ENCODE assay signal across 28 cellular contexts in genomic region chr9:133794006-133794760, GRCh38. TPM values are rescaled to one million over a fixed set of nuclear protein-coding genes. Genes with fewer than 3 reads are reported as not detected.
"Had no signal": no experiment of that assay in that cellular context is flagged by ENCODE, and none has a peak within 500 bp of the region (broad histone marks: within the 10 kb centered on the region; RNA-seq: fewer than 3 reads in every experiment).

No MANE protein-coding gene starts in this region.

- H2AFZ ChIP-seq: hepatocyte, neural progenitor cell had no signal

- H3K9me3 ChIP-seq: body of pancreas, tibial artery had no signal

- H3K79me2 ChIP-seq: hepatocyte had no signal

- H3K27me3 ChIP-seq: body of pancreas, foreskin keratinocyte, hepatocyte, neural progenitor cell, tibial artery had no signal

- H3K4me1 Mint-ChIP-seq: activated CD4-positive, alpha-beta memory T cell treated with anti-CD3 and anti-CD28 coated beads, Interleukin-2, amount 10 ng/mL, durations not matched to agents 7 days and 5 days had no signal

- H3K36me3 ChIP-seq: neural progenitor cell had no signal

- H3K27ac Mint-ChIP-seq: activated CD4-positive, alpha-beta memory T cell treated with anti-CD3 and anti-CD28 coated beads, Interleukin-2, amount 10 ng/mL, durations not matched to agents 7 days and 5 days; activated CD4-positive, alpha-beta T cell treated with anti-CD3 and anti-CD28 coated beads, Interleukin-2, amount 10 ng/mL, durations not matched to agents 24 days and 14 days; activated CD8-positive, alpha-beta memory T cell treated with anti-CD3 and anti-CD28 coated beads, Interleukin-2, amount 10 ng/mL, durations not matched to agents 7 days and 5 days; activated naive CD8-positive, alpha-beta T cell treated with anti-CD3 and anti-CD28 coated beads, Interleukin-2, amount 50 U/mL, for 24 hours; activated T-helper 1 cell treated with anti-CD3 and anti-CD28 coated beads, Interleukin-12 subunit alpha, Interleukin-12 subunit beta, Interleukin-2, Interleukin-4 antibody, amounts not matched to agents 30 ng/mL and 10 ng/mL and 1 ng/mL, durations not matched to agents 14 hours and 24 hours and 36 hours; immature natural killer cell; naive thymus-derived CD8-positive, alpha-beta T cell; stimulated activated naive CD8-positive, alpha-beta T cell treated with anti-CD3 and anti-CD28 coated beads, Interleukin-15, Interleukin-2, amounts not matched to agents 100 ng/mL and 50 ng/mL, for 24 hours had no signal

- H3K4me3 Mint-ChIP-seq: activated CD4-positive, alpha-beta memory T cell treated with anti-CD3 and anti-CD28 coated beads, Interleukin-2, amount 10 ng/mL, durations not matched to agents 7 days and 5 days; activated CD4-positive, alpha-beta T cell treated with anti-CD3 and anti-CD28 coated beads, Interleukin-2, amount 10 ng/mL, durations not matched to agents 24 days and 14 days; activated CD8-positive, alpha-beta memory T cell treated with anti-CD3 and anti-CD28 coated beads, Interleukin-2, amount 10 ng/mL, durations not matched to agents 7 days and 5 days; activated naive CD8-positive, alpha-beta T cell treated with anti-CD3 and anti-CD28 coated beads, Interleukin-2, amount 50 U/mL, for 24 hours; activated T-helper 1 cell treated with anti-CD3 and anti-CD28 coated beads, Interleukin-12 subunit alpha, Interleukin-12 subunit beta, Interleukin-2, Interleukin-4 antibody, amounts not matched to agents 30 ng/mL and 10 ng/mL and 1 ng/mL, durations not matched to agents 14 hours and 24 hours and 36 hours; immature natural killer cell; neural progenitor cell; stimulated activated naive CD8-positive, alpha-beta T cell treated with anti-CD3 and anti-CD28 coated beads, Interleukin-15, Interleukin-2, amounts not matched to agents 100 ng/mL and 50 ng/mL, for 24 hours had no signal

- H3K4me1 ChIP-seq: foreskin keratinocyte had no signal

- H3K36me3 Mint-ChIP-seq: activated CD8-positive, alpha-beta memory T cell treated with anti-CD3 and anti-CD28 coated beads, Interleukin-2, amount 10 ng/mL, durations not matched to agents 7 days and 5 days; immature natural killer cell; naive thymus-derived CD8-positive, alpha-beta T cell had no signal

- H3K27me3 Mint-ChIP-seq: activated CD4-positive, alpha-beta memory T cell treated with anti-CD3 and anti-CD28 coated beads, Interleukin-2, amount 10 ng/mL, durations not matched to agents 7 days and 5 days; activated CD8-positive, alpha-beta memory T cell treated with anti-CD3 and anti-CD28 coated beads, Interleukin-2, amount 10 ng/mL, durations not matched to agents 7 days and 5 days; activated naive CD8-positive, alpha-beta T cell treated with anti-CD3 and anti-CD28 coated beads, Interleukin-2, amount 50 U/mL, for 24 hours; progenitor cell of endocrine pancreas; stimulated activated naive CD8-positive, alpha-beta T cell treated with anti-CD3 and anti-CD28 coated beads, Interleukin-15, Interleukin-2, amounts not matched to agents 100 ng/mL and 50 ng/mL, for 24 hours had no signal

- H3K4me3 ChIP-seq: body of pancreas, hepatocyte, lung, neural progenitor cell, tibial artery had no signal

- H3K27ac ChIP-seq: foreskin keratinocyte, hepatocyte, neural progenitor cell, tibial artery had no signal

- H3K9ac ChIP-seq: neural progenitor cell had no signal

- DNase-seq: activated CD4-positive, alpha-beta memory T cell treated with anti-CD3 and anti-CD28 coated beads, Interleukin-2, amount 10 ng/mL, durations not matched to agents 7 days and 5 days; activated CD4-positive, alpha-beta T cell treated with anti-CD3 and anti-CD28 coated beads, Interleukin-2, amount 10 ng/mL, durations not matched to agents 24 days and 14 days; activated CD8-positive, alpha-beta memory T cell treated with anti-CD3 and anti-CD28 coated beads, Interleukin-2, amount 10 ng/mL, durations not matched to agents 7 days and 5 days; activated gamma-delta T cell; activated naive CD4-positive, alpha-beta T cell treated with anti-CD3 and anti-CD28 coated beads, Interleukin-2, amount 50 U/mL, for 16 hours; activated naive CD8-positive, alpha-beta T cell treated with anti-CD3 and anti-CD28 coated beads, Interleukin-2, amount 50 U/mL, for 24 hours; activated T-cell treated with anti-CD3 and anti-CD28 coated beads for 4 hours; body of pancreas; dermis blood vessel endothelial cell; effector CD8-positive, alpha-beta T cell; erythroblast; foreskin keratinocyte; immature natural killer cell; naive thymus-derived CD8-positive, alpha-beta T cell; retina; stimulated activated CD4-positive, alpha-beta T cell treated with anti-CD3 and anti-CD28 coated beads, Interleukin-2, amount 100 ng/mL, for 48 hours; stimulated activated CD8-positive, alpha-beta memory T cell treated with anti-CD3 and anti-CD28 coated beads, Interleukin-4, amount 100 ng/mL, for 48 hours; T-helper 1 cell; T-helper 9 cell; tibial artery had no signal

- H3K4me2 ChIP-seq: hepatocyte, neural progenitor cell had no signal

- ATAC-seq: activated CD4-positive, CD25-positive, alpha-beta regulatory T cell treated with anti-CD3 and anti-CD28 coated beads, Interleukin-2, amount 50 U/mL, for 24 hours; activated CD8-positive, alpha-beta memory T cell treated with anti-CD3 and anti-CD28 coated beads, Interleukin-2, amount 10 ng/mL, durations not matched to agents 7 days and 5 days; activated naive CD8-positive, alpha-beta T cell treated with anti-CD3 and anti-CD28 coated beads, Interleukin-2, amount 50 U/mL, for 24 hours; foreskin keratinocyte; left lobe of liver; naive thymus-derived CD8-positive, alpha-beta T cell had no signal

- H3K9me3 Mint-ChIP-seq: activated CD4-positive, alpha-beta memory T cell treated with anti-CD3 and anti-CD28 coated beads, Interleukin-2, amount 10 ng/mL, durations not matched to agents 7 days and 5 days; activated CD4-positive, alpha-beta T cell treated with anti-CD3 and anti-CD28 coated beads, Interleukin-2, amount 10 ng/mL, durations not matched to agents 24 days and 14 days; activated naive CD8-positive, alpha-beta T cell treated with anti-CD3 and anti-CD28 coated beads, Interleukin-2, amount 50 U/mL, for 24 hours; activated T-helper 1 cell treated with anti-CD3 and anti-CD28 coated beads, Interleukin-12 subunit alpha, Interleukin-12 subunit beta, Interleukin-2, Interleukin-4 antibody, amounts not matched to agents 30 ng/mL and 10 ng/mL and 1 ng/mL, durations not matched to agents 14 hours and 24 hours and 36 hours; immature natural killer cell; naive thymus-derived CD8-positive, alpha-beta T cell; neural progenitor cell; stimulated activated naive CD8-positive, alpha-beta T cell treated with anti-CD3 and anti-CD28 coated beads, Interleukin-15, Interleukin-2, amounts not matched to agents 100 ng/mL and 50 ng/mL, for 24 hours had no signal

RNA-seq across cellular contexts. Expression of gene SARDH, which starts 56.0 kb away (rescaled TPM):
- total RNA-seq: foreskin keratinocyte had no signal
